In the genomic region with DNA sequence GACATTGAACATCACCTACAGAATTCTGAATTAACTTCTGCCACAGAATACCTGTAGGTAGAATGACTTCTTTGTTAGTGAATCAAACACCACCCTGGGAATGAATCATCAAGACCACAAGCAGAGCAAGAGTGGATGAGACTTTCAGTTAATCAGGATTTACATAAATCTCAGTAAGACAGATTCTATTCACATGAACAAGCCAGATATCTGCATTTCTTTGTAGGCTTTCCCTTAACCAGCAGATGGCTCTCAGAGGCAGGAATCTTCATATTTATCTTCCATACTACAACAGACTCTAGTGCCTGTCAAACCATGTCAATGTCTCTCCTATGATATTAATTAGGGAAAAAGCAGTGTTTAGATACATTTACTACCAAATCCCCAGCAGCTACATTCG, we compare ENCODE assay signal across 8 cellular contexts.
DNase-seq lines count a peak whose midpoint lies in the region; ATAC-seq and TF ChIP-seq lines count a peak whose summit lies in the region.

No MANE protein-coding gene starts in this region.

- no peaks in the 10 kb centered on the region for H3K27me3 ChIP-seq in HCT116 (ENCODE audit: insufficient read depth, low read length)
- H3K27me3 ChIP-seq in ovary, result no peaks in the 10 kb centered on the region
- H3K27me3 ChIP-seq in prostate gland (replicated peaks; ENCODE audit: insufficient read depth), result no peaks in the 10 kb centered on the region

- H3K9me3 ChIP-seq in HCT116 (ENCODE audit: control insufficient read depth in 1 of 2, insufficient read depth in 1 of 2, low read depth in 1 of 2, low read length in 2 of 2) (no peaks in the 10 kb centered on the region), ovary (no peaks in the 10 kb centered on the region), prostate gland (no peaks in the 10 kb centered on the region)

- H3K4me3 ChIP-seq in HCT116 (replicated peaks in 1 of 2; ENCODE audit: low read depth in 1 of 2, low read length in 2 of 2) (no peak overlapping the region), ovary (no peak overlapping the region), prostate gland (no peak overlapping the region)

- RAD21 ChIA-PET in HCT116 (lab: Charles Lee; ENCODE audit: low non-redundant PET in 1 of 2, low total read pairs in 2 of 2, uncharacterized antibody in 2 of 2, unreplicated experiment in 2 of 2), result no interaction called here

- H3K9me2 ChIP-seq in HCT116 (ENCODE audit: insufficient read depth), result no peaks in the 10 kb centered on the region

- peak overlapping the region; percentile 35 for H3K4me2 ChIP-seq in HCT116 (ENCODE audit: low read length)

- BruUV-seq in HCT116 (replicated peaks; lab: Mats Ljungman, UMichigan), result no TSS peak

- DNase-seq in activated naive CD4-positive, alpha-beta T cell treated with anti-CD3 and anti-CD28 coated beads, Interleukin-2, amount 50 U/mL, for 72 hours (ENCODE audit: low spot score in 2 of 2), result no peak
- no peak for DNase-seq in activated naive CD4-positive, alpha-beta T cell treated with Interleukin-2 at 50 U/mL for 16 hours
- DNase-seq in HCT116 (ENCODE audit: low read depth, low spot score) (peak; percentile 51), NCI-H226 (peak; percentile 68), fibroblast of gingiva (ENCODE audit: low read depth) (peak; percentile 12), ovary (no peak), prostate gland (ENCODE audit: low spot score) (no peak), HuH-7 (ENCODE audit: low spot score) (no peak)

- H3K4me1 ChIP-seq in HCT116 (ENCODE audit: control insufficient read depth in 1 of 2, insufficient read depth in 2 of 2, low read length in 2 of 2) (peaks cover 0 to 10% of the 10 kb centered on the region in 2 experiments; a peak in 2 of 4 replicates), ovary (ENCODE audit: insufficient read depth) (no peaks in the 10 kb centered on the region), prostate gland (replicated peaks) (no peaks in the 10 kb centered on the region)

- WGBS in ovary, 3 donors, result 56 to 74% (median 60%) methylated on average over 1 of the region's 1 CpG
- WGBS in prostate gland, result 39% methylated on average over 1 of the region's 1 CpG

- no peak overlapping the region for H3K27ac ChIP-seq in HCT116 (ENCODE audit: low read depth, low read length)
- no peak overlapping the region for H3K27ac ChIP-seq in ovary
- no peak overlapping the region for H3K27ac ChIP-seq in prostate gland

- TF ChIP-seq RAD21 in HCT116 (IDR thresholded peaks at IDR 0.05; ENCODE audit: low read depth), result peak; percentile 56

- H3K36me3 ChIP-seq in HCT116 (ENCODE audit: control insufficient read depth in 1 of 2, insufficient read depth in 2 of 2, low read length in 2 of 2), result no peaks in the 10 kb centered on the region
- no peaks in the 10 kb centered on the region for H3K36me3 ChIP-seq in ovary
- no peaks in the 10 kb centered on the region for H3K36me3 ChIP-seq in prostate gland

- TF ChIP-seq POLR2A in HCT116 (IDR thresholded peaks at IDR 0.05; ENCODE audit: borderline replicate concordance, extremely low read depth, insufficient read depth, insufficient read length) (no peak), ovary (IDR thresholded peaks at IDR 0.05) (no peak), prostate gland (IDR thresholded peaks at IDR 0.05) (no peak)

- H3K79me2 ChIP-seq in HCT116 (ENCODE audit: insufficient read depth, low read length), result no peaks in the 10 kb centered on the region

- CTCF ChIA-PET in HCT116 (lab: Charles Lee), result interaction anchor here (1.1 to 2.0 kb wide), 2 partner anchors 565 to 1498 kb away, joined by 6 read pairs; no protein-coding TSS in a partner anchor

- peak; percentile 91 to 98 for ATAC-seq in activated naive CD4-positive, alpha-beta T cell treated with anti-CD3 and anti-CD28 coated beads, Interleukin-2, amount 50 U/mL, for 72 hours
- peak; percentile 84 for ATAC-seq in HCT116

- no peaks in the 10 kb centered on the region for H4K20me1 ChIP-seq in HCT116 (ENCODE audit: insufficient read depth)

- H3K27ac Mint-ChIP-seq in activated naive CD4-positive, alpha-beta T cell treated with anti-CD3 and anti-CD28 coated beads, Interleukin-2, amount 50 U/mL, for 72 hours, result no peak overlapping the region

- H3K36me3 Mint-ChIP-seq in activated naive CD4-positive, alpha-beta T cell treated with anti-CD3 and anti-CD28 coated beads, Interleukin-2, amount 50 U/mL, for 72 hours, result no peaks in the 10 kb centered on the region

- no peak overlapping the region for H2AFZ ChIP-seq in HCT116 (ENCODE audit: low read depth, low read length, poor library complexity, severe bottlenecking)

- no peaks in the 10 kb centered on the region for H3K9me3 Mint-ChIP-seq in activated naive CD4-positive, alpha-beta T cell treated with anti-CD3 and anti-CD28 coated beads, Interleukin-2, amount 50 U/mL, for 72 hours

- POLR2A ChIA-PET in HCT116 (lab: Charles Lee), result no interaction called here

- no peak overlapping the region for H3K9ac ChIP-seq in HCT116 (ENCODE audit: low read length)

- no peak for TF ChIP-seq EP300 in ovary (IDR thresholded peaks at IDR 0.05)

- TF ChIP-seq CTCF in HCT116 (IDR thresholded peaks at IDR 0.05 in 2 of 3, conservative IDR thresholded peaks at IDR 0.05 in 1 of 3; ENCODE audit: borderline replicate concordance in 1 of 3, insufficient read depth in 1 of 3, low read depth in 2 of 3, low read length in 2 of 3) (peak; percentile 29 to 43 (median 39); a peak in 4 of 6 replicates), ovary (IDR thresholded peaks at IDR 0.05) (no peak), prostate gland (IDR thresholded peaks at IDR 0.05) (no peak)

- intact Hi-C loops in HCT116 (cut with micrococcal nuclease) (loop anchor here (2.0 kb wide), 1 partner anchor 1497 kb away; no protein-coding TSS in a partner anchor), ovary (cut with DNase I) (no loop called here), prostate gland (cut with DNase I) (no loop called here)

TF ChIP-seq in HCT116, 20 proteins besides CTCF, POLR2A, EP300 and RAD21:
- no peak for TF ChIP-seq EZH2phosphoT487 (IDR thresholded peaks at IDR 0.05; ENCODE audit: borderline replicate concordance)
- no peak for TF ChIP-seq YY1 (IDR thresholded peaks at IDR 0.05; ENCODE audit: extremely low read depth, insufficient replicate concordance, low read depth, low read length)
- TF ChIP-seq, protein P1, sequence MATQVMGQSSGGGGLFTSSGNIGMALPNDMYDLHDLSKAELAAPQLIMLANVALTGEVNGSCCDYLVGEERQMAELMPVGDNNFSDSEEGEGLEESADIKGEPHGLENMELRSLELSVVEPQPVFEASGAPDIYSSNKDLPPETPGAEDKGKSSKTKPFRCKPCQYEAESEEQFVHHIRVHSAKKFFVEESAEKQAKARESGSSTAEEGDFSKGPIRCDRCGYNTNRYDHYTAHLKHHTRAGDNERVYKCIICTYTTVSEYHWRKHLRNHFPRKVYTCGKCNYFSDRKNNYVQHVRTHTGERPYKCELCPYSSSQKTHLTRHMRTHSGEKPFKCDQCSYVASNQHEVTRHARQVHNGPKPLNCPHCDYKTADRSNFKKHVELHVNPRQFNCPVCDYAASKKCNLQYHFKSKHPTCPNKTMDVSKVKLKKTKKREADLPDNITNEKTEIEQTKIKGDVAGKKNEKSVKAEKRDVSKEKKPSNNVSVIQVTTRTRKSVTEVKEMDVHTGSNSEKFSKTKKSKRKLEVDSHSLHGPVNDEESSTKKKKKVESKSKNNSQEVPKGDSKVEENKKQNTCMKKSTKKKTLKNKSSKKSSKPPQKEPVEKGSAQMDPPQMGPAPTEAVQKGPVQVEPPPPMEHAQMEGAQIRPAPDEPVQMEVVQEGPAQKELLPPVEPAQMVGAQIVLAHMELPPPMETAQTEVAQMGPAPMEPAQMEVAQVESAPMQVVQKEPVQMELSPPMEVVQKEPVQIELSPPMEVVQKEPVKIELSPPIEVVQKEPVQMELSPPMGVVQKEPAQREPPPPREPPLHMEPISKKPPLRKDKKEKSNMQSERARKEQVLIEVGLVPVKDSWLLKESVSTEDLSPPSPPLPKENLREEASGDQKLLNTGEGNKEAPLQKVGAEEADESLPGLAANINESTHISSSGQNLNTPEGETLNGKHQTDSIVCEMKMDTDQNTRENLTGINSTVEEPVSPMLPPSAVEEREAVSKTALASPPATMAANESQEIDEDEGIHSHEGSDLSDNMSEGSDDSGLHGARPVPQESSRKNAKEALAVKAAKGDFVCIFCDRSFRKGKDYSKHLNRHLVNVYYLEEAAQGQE (IDR thresholded peaks at IDR 0.05; ENCODE audit: low read depth), result no peak
- TF ChIP-seq, protein P2, sequence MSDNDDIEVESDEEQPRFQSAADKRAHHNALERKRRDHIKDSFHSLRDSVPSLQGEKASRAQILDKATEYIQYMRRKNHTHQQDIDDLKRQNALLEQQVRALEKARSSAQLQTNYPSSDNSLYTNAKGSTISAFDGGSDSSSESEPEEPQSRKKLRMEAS (IDR thresholded peaks at IDR 0.05), result no peak
- TF ChIP-seq ZNF274 (IDR thresholded peaks at IDR 0.05; ENCODE audit: low read depth, low read length), result no peak
- TF ChIP-seq, protein P3, sequence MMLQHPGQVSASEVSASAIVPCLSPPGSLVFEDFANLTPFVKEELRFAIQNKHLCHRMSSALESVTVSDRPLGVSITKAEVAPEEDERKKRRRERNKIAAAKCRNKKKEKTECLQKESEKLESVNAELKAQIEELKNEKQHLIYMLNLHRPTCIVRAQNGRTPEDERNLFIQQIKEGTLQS (IDR thresholded peaks at IDR 0.05), result no peak
- peak; percentile 18; the same call in 1 of the 2 replicates for TF ChIP-seq FOSL1 (IDR thresholded peaks at IDR 0.05; ENCODE audit: low read depth)
- TF ChIP-seq JUND (IDR thresholded peaks at IDR 0.05), result peak; percentile 36; the same call in 1 of the 2 replicates
- TF ChIP-seq SRF (IDR thresholded peaks at IDR 0.05; ENCODE audit: low read depth), result no peak
- TF ChIP-seq EGR1 (IDR thresholded peaks at IDR 0.05; ENCODE audit: low read depth), result no peak
- no peak for TF ChIP-seq CBX3 (IDR thresholded peaks at IDR 0.05; ENCODE audit: low read depth)

Comparison
In these comparisons a context has a peak if more than half of its experiments do, and no peak if none do; other contexts are left out.
1. DNase-seq: peak in HCT116 (single experiment), NCI-H226 (single experiment) and fibroblast of gingiva (single experiment); none in activated naive CD4-positive, alpha-beta T cell treated with anti-CD3 and anti-CD28 coated beads, Interleukin-2, amount 50 U/mL, for 72 hours (0 of 2), activated naive CD4-positive, alpha-beta T cell treated with Interleukin-2 at 50 U/mL for 16 hours (single experiment), ovary (0 of 5), prostate gland (single experiment) and HuH-7 (single experiment).
2. CTCF ChIP-seq: peak in HCT116 (3 of 3); none in ovary (0 of 3) and prostate gland (0 of 4).